In the genomic region with DNA sequence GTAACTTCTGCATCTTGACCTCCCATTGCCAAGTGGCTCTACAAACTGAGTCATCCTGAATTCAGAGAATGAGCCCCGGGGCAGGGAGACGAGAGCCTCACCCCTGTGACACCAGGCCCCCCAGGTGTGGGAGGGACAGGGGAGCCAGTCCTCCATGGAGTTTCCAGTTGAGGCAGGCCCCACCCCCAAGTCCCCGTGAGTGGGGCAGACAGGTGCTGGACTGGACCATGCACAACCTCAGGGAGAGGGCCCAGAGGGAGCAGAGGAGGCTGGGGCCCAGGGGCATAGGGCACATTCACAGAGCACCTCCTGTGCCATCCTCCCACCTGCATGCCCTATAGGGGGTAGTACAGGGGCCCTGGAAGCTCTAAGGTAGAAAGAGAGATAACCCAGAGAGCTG, we compare ENCODE assay signal across 21 cellular contexts.
"Had no signal": no experiment of that assay in that cellular context is flagged by ENCODE, and none has a peak within 500 bp of the region (broad histone marks: within the 10 kb centered on the region; RNA-seq: fewer than 3 reads in every experiment).

No MANE protein-coding gene starts in this region.

- H3K4me3 ChIP-seq: K562 had no signal

- H3K27me3 Mint-ChIP-seq: IgD-negative memory B cell had no signal

- DNase-seq: Kasumi-1, MM.1S, NCI-H1092 treated with DMSO at 0.1 percent for 48 hours, NCI-H1436, NCI-H187, NCI-H2029, NCI-H2081 treated with DMSO at 0.1 percent for 48 hours, NCI-H2171, NCI-H226, NCI-H446, NCI-H510A, NCI-H524 treated with DMSO at 0.1 percent for 48 hours, NCI-H69, NCI-H774, Right ventricle myocardium superior, RPMI8226, SK-N-SH had no signal

- H3K4me3 Mint-ChIP-seq: IgD-negative memory B cell had no signal

- H3K9ac ChIP-seq: KMS-11, SK-N-SH had no signal

- H3K9me3 ChIP-seq: SK-N-SH had no signal

- H3K4me2 ChIP-seq: KMS-11, SK-N-SH had no signal

- FAIRE-seq: K562, RCC 7860 had no signal

- H3K9me3 Mint-ChIP-seq: IgD-negative memory B cell had no signal

- H3K27ac ChIP-seq: KMS-11 had no signal
